Comparison of ENCODE assay signal across 1 cellular context in the genomic region with DNA sequence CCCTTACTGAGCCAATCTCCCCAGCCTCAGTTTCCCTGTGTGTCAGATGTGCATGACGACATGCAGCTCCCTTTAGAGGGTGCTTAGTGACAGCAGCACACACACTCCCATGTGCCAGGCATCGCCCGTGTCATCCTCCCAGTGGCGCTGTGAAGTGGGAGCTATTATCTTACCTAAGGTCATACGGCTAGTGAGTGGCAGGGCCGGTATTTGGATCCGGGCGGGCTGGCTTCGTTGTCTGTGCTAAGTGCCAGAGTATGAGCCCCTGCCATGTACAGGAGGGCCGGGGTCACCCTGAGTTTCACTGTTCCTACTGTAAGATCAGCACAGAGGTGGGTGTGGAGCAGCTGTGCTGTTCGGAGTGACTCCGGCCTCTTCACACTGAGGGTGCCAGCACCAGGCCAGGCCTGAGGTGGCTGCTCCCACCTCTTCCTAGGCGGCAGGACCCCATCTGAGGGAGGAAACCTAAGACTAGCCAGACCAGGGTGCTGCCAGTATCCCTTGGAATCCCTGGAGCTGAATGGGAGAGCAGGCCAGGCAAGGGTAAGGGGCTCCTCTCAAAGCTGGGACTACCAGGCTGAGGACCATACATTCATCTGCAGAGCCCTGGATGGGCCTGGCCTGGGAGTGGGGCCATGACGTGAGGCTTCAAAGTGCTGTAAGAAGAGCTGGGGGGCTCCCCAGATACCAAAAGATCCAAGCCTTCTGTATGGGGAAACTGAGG.
TF ChIP-seq lines count a peak whose summit lies in the region.

No MANE protein-coding gene starts in this region.

TF ChIP-seq in HepG2, 621 proteins besides CTCF, POLR2A, EP300 and RAD21:
- TF ChIP-seq ZNF17 (CRISPR knock-in tag; IDR thresholded peaks at IDR 0.05) = no peak
- no peak for TF ChIP-seq ZNF569 (CRISPR knock-in tag; IDR thresholded peaks at IDR 0.05; ENCODE audit: borderline replicate concordance)
- TF ChIP-seq SMARCE1 (IDR thresholded peaks at IDR 0.05; ENCODE audit: borderline replicate concordance) = no peak
- TF ChIP-seq HNRNPH1 (optimal IDR thresholded peaks at IDR 0.05; ENCODE audit: low read depth, low read length) = no peak
- TF ChIP-seq HES4 (CRISPR knock-in tag; IDR thresholded peaks at IDR 0.05; ENCODE audit: borderline replicate concordance) = 0 out of 2 replicates have a peak, but pooled peaks have one; percentile 7
- no peak for TF ChIP-seq POLR2AphosphoS5 (IDR thresholded peaks at IDR 0.05; ENCODE audit: low read depth, low read length)
- no peak for TF ChIP-seq NR1H2 (CRISPR knock-in tag; IDR thresholded peaks at IDR 0.05; ENCODE audit: borderline replicate concordance, low read depth)
- 0 out of 2 replicates have a peak, but pooled peaks have one; percentile 6 for TF ChIP-seq SMC3 (IDR thresholded peaks at IDR 0.05; ENCODE audit: low read length)
- TF ChIP-seq ZNF558 (CRISPR knock-in tag; IDR thresholded peaks at IDR 0.05; ENCODE audit: borderline replicate concordance) = no peak
- TF ChIP-seq BORCS8-MEF2B (CRISPR knock-in tag; IDR thresholded peaks at IDR 0.05) = no peak
- TF ChIP-seq ZNF775 (CRISPR knock-in tag; IDR thresholded peaks at IDR 0.05; ENCODE audit: borderline replicate concordance) = no peak
- TF ChIP-seq DMAP1 (CRISPR knock-in tag; IDR thresholded peaks at IDR 0.05) = no peak
- TF ChIP-seq, protein P1, sequence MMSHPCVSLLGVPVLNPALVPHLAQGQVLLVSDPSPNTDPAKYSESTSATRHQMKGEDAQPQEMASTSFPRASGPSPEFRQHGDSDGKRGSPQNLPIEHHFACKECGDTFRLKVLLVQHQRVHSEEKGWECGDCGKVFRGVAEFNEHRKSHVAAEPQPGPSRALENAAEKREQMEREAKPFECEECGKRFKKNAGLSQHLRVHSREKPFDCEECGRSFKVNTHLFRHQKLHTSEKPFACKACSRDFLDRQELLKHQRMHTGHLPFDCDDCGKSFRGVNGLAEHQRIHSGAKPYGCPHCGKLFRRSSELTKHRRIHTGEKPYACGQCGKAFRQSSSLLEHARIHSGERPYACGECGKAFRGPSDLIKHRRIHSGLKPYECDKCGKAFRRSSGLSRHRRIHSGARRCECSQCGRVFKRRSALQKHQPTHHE (CRISPR knock-in tag; IDR thresholded peaks at IDR 0.05; ENCODE audit: borderline replicate concordance) = no peak
- TF ChIP-seq, protein P2, sequence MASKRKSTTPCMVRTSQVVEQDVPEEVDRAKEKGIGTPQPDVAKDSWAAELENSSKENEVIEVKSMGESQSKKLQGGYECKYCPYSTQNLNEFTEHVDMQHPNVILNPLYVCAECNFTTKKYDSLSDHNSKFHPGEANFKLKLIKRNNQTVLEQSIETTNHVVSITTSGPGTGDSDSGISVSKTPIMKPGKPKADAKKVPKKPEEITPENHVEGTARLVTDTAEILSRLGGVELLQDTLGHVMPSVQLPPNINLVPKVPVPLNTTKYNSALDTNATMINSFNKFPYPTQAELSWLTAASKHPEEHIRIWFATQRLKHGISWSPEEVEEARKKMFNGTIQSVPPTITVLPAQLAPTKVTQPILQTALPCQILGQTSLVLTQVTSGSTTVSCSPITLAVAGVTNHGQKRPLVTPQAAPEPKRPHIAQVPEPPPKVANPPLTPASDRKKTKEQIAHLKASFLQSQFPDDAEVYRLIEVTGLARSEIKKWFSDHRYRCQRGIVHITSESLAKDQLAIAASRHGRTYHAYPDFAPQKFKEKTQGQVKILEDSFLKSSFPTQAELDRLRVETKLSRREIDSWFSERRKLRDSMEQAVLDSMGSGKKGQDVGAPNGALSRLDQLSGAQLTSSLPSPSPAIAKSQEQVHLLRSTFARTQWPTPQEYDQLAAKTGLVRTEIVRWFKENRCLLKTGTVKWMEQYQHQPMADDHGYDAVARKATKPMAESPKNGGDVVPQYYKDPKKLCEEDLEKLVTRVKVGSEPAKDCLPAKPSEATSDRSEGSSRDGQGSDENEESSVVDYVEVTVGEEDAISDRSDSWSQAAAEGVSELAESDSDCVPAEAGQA (IDR thresholded peaks at IDR 0.05; ENCODE audit: low read depth) = no peak
- TF ChIP-seq, protein P2 (CRISPR knock-in tag; IDR thresholded peaks at IDR 0.05; ENCODE audit: borderline replicate concordance) = no peak
- TF ChIP-seq ZBTB7A (CRISPR knock-in tag; IDR thresholded peaks at IDR 0.05) = no peak
- TF ChIP-seq, protein P3, sequence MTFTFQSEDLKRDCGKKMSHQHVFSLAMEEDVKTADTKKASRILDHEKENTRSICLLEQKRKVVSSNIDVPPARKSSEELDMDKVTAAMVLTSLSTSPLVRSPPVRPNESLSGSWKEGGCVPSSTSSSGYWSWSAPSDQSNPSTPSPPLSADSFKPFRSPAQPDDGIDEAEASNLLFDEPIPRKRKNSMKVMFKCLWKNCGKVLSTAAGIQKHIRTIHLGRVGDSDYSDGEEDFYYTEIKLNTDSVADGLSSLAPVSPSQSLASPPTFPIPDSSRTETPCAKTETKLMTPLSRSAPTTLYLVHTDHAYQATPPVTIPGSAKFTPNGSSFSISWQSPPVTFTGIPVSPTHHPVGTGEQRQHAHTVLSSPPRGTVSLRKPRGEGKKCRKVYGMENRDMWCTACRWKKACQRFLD (CRISPR knock-in tag; IDR thresholded peaks at IDR 0.05; ENCODE audit: borderline replicate concordance) = no peak
- TF ChIP-seq NFYC (CRISPR knock-in tag; IDR thresholded peaks at IDR 0.05) = no peak
- TF ChIP-seq SIX4 (CRISPR knock-in tag; IDR thresholded peaks at IDR 0.05) = no peak
- TF ChIP-seq, protein P4, sequence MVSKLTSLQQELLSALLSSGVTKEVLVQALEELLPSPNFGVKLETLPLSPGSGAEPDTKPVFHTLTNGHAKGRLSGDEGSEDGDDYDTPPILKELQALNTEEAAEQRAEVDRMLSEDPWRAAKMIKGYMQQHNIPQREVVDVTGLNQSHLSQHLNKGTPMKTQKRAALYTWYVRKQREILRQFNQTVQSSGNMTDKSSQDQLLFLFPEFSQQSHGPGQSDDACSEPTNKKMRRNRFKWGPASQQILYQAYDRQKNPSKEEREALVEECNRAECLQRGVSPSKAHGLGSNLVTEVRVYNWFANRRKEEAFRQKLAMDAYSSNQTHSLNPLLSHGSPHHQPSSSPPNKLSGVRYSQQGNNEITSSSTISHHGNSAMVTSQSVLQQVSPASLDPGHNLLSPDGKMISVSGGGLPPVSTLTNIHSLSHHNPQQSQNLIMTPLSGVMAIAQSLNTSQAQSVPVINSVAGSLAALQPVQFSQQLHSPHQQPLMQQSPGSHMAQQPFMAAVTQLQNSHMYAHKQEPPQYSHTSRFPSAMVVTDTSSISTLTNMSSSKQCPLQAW (CRISPR knock-in tag; IDR thresholded peaks at IDR 0.05) = no peak
- TF ChIP-seq TEAD3 (CRISPR knock-in tag; optimal IDR thresholded peaks at IDR 0.05; ENCODE audit: borderline replicate concordance) = peak; percentile 8
- no peak for TF ChIP-seq HMGA1 (CRISPR knock-in tag; conservative IDR thresholded peaks at IDR 0.05)
